In genomic region chr14:60093088-60093487, GRCh38 we compare ENCODE assay signal across 1 cellular context.
TF ChIP-seq lines count a peak whose summit lies in the region.

No MANE protein-coding gene starts in this region.

TF ChIP-seq in K562, 482 proteins besides CTCF, POLR2A, EP300 and RAD21 (continued from another document):
- TF ChIP-seq GTF2B (IDR thresholded peaks at IDR 0.05; ENCODE audit: extremely low read depth, insufficient read length) = no peak
- TF ChIP-seq U2AF1 (optimal IDR thresholded peaks at IDR 0.05; ENCODE audit: low read depth, low read length) = no peak
- TF ChIP-seq CEBPB (tag; IDR thresholded peaks at IDR 0.05) = peak; percentile 72
- no peak for TF ChIP-seq ZNF217 (CRISPR knock-in tag; IDR thresholded peaks at IDR 0.05)
